ENCODE assay signal across 18 cellular contexts in the genomic region with DNA sequence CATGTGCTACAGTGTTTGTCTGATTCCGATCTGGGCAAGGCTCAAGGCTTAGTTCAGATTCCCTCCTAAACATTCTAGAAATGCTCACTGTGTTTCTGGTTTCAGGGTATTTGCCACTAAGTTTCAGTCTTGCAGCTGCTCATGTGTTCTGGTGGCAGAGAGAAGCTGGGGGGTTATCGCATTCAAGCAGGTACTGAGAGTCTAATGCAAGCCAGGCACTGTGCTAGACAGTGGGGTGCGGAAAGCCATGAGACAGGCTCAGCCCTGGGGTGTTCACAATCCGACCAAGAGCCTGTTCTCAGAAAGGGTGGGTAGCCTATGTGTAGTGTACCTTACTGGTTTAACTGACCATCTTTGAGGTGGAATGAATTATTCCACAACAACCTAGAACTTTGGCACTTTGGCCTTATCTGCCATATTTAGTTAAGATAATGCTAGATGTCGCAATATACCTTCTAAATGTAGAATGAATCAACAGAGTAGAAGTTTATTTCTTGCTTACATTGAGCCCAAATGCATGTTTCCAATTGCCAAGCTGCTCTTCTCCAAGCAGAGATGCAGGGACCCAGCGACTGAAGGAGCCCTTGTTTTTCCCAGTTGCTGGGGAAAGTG. TPM values are rescaled to one million over a fixed set of nuclear protein-coding genes. Genes with fewer than 3 reads are reported as not detected.
"Had no signal": no experiment of that assay in that cellular context is flagged by ENCODE, and none has a peak within 500 bp of the region (broad histone marks: within the 10 kb centered on the region; RNA-seq: fewer than 3 reads in every experiment).

No MANE protein-coding gene starts in this region.

- H3K4me1 ChIP-seq: breast epithelium had no signal

- FAIRE-seq: endometrium, islet of Langerhans had no signal

- H3K27me3 ChIP-seq: breast epithelium, dorsolateral prefrontal cortex, foreskin keratinocyte, left lung had no signal

- H3K9me3 ChIP-seq: breast epithelium, left lung had no signal

- H3K27ac ChIP-seq: breast epithelium, dorsolateral prefrontal cortex, foreskin keratinocyte, left lung had no signal

- H3K4me3 ChIP-seq: breast epithelium, dorsolateral prefrontal cortex, left lung had no signal

- DNase-seq: activated T-cell treated with anti-CD3 and anti-CD28 coated beads, Interleukin-2, amount 50 U/mL, for 1 hour; anterior cingulate cortex; dorsolateral prefrontal cortex; foreskin keratinocyte; left lung; midbrain; naive B cell; right cardiac atrium; stimulated activated CD4-positive, alpha-beta T cell treated with anti-CD3 and anti-CD28 coated beads, Interleukin-2, amount 100 ng/mL, for 24 hours; stimulated activated naive B cell treated with anti-CD40 and anti-IgM and Interleukin-4, amounts not matched to agents 10 μg/mL and 1 μg/mL and 100 μg/mL, for 72 hours; substantia nigra; trophoblast cell had no signal

- ATAC-seq: activated CD4-positive, CD25-positive, alpha-beta regulatory T cell treated with anti-CD3 and anti-CD28 coated beads, Interleukin-2, amount 50 U/mL, for 24 hours; esophagus mucosa; foreskin keratinocyte; left lung; right cardiac atrium; stimulated activated naive B cell treated with anti-CD40 and anti-IgM and Interleukin-4, amounts not matched to agents 10 μg/mL and 1 μg/mL and 100 μg/mL, for 72 hours had no signal

- H3K36me3 ChIP-seq: breast epithelium, left lung had no signal

RNA-seq across cellular contexts. Expression of a gene that starts 55.2 kb away (rescaled TPM):
- total RNA-seq: T-helper 2 cell treated with Interferon-gamma antibody and Interleukin-4, amounts not matched to agents 100 ng/mL and 5 ng/mL, for 36 hours had no signal
